13 cellular contexts compared by ENCODE assay signal in the genomic region with DNA sequence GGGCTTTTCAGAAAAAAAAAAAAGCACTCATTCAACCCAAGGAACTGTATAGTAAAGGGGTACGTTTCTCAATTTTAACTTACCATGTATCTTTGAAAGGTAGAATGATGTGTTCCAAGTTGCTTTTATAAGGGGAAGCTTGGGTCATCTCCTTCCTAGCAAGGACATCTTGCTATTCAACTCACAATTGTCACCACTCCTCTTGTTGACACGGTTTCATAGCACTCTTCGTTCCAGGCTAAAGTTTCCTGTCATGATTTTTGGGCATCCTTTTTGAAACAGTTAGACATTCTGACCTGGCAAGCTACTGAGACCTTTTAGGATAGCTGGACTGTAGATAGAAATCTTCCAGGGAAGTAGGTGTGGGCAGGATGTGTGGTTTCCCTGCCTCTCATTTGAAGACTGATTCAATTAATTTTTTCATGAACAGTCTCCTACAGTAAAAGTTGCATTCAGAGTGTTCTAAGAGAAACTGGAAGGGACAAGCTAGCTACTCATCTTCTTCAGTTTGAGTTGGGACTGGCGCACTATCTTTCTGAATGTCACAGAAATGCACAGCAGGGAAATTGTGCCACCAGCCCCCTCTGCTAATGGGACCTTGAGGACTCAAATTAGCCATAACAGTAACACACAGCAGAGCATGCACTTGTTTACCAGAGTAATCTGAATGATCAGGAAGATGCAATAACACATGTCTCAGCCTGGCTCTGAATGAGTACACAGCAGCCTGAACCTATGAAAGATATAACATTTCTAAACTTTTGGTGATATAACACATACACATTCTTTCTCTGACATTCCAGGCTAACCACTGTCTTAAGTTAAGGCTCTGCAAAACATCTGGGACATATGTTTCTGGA. TPM values are rescaled to one million over a fixed set of nuclear protein-coding genes. Genes with fewer than 3 reads are reported as not detected.
DNase-seq lines count a peak whose midpoint lies in the region; ATAC-seq and TF ChIP-seq lines count a peak whose summit lies in the region.
"Had no signal": no experiment of that assay in that cellular context is flagged by ENCODE, and none has a peak within 500 bp of the region (broad histone marks: within the 10 kb centered on the region; RNA-seq: fewer than 3 reads in every experiment).

No MANE protein-coding gene starts in this region.

- no peaks in the 10 kb centered on the region for H3K9me3 Mint-ChIP-seq in activated naive CD4-positive, alpha-beta T cell treated with anti-CD3 and anti-CD28 coated beads, Interleukin-2, amount 10 ng/mL, durations not matched to agents 7 days and 5 days

- H3K36me3 ChIP-seq in skeletal muscle satellite cell (ENCODE audit: insufficient read depth, low read length), result no peaks in the 10 kb centered on the region

- H3K4me1 ChIP-seq in skeletal muscle satellite cell (ENCODE audit: control insufficient read depth, insufficient read depth, low read length), result peaks cover 42% of the 10 kb centered on the region

- H3K4me2 ChIP-seq in skeletal muscle satellite cell (ENCODE audit: low read length), result peak overlapping the region; percentile 34

- CTCF ChIA-PET in activated naive CD4-positive, alpha-beta T cell treated with anti-CD3 and anti-CD28 coated beads, Interleukin-2, amount 10 ng/mL, durations not matched to agents 7 days and 5 days (lab: Charles Lee), result no interaction called here

- H3K4me3 ChIP-seq in choroid plexus epithelial cell (ENCODE audit: low read depth, low read length), result no peak overlapping the region
- H3K4me3 ChIP-seq in skeletal muscle satellite cell (ENCODE audit: low read length), result no peak overlapping the region

- no peak for TF ChIP-seq CTCF in choroid plexus epithelial cell (conservative IDR thresholded peaks at IDR 0.05; ENCODE audit: low read depth, low read length)

- no peak overlapping the region for H3K27ac Mint-ChIP-seq in activated naive CD4-positive, alpha-beta T cell treated with anti-CD3 and anti-CD28 coated beads, Interleukin-2, amount 10 ng/mL, durations not matched to agents 7 days and 5 days
- H3K27ac Mint-ChIP-seq: activated naive CD8-positive, alpha-beta T cell had no signal

- DNase-seq in EL (peak; percentile 47), choroid plexus epithelial cell (ENCODE audit: low read depth) (peak; percentile 73), left colon (no peak)
- DNase-seq in activated naive CD4-positive, alpha-beta T cell treated with anti-CD3 and anti-CD28 coated beads, Interleukin-2, amount 10 ng/mL, durations not matched to agents 7 days and 5 days, result no peak
- DNase-seq in stimulated activated naive CD8-positive, alpha-beta T cell treated with anti-CD3 and anti-CD28 coated beads, Interleukin-15, Interleukin-2, amounts not matched to agents 100 U/mL and 50 U/mL, for 24 hours, result no peak
- DNase-seq: C1 segment of cervical spinal cord; GF-D8; NCI-H446 treated with DMSO at 0.1 percent for 48 hours; stimulated activated CD4-positive, alpha-beta T cell treated with anti-CD3 and anti-CD28 coated beads, Interleukin-12 subunit alpha, Interleukin-12 subunit beta, amount 100 ng/mL, for 4 hours had no signal

- no peaks in the 10 kb centered on the region for H3K9me3 ChIP-seq in skeletal muscle satellite cell (replicated peaks; ENCODE audit: low read length)

- peaks cover 5% of the 10 kb centered on the region for H3K4me1 Mint-ChIP-seq in activated naive CD4-positive, alpha-beta T cell treated with anti-CD3 and anti-CD28 coated beads, Interleukin-2, amount 10 ng/mL, durations not matched to agents 7 days and 5 days

- no peaks in the 10 kb centered on the region for H3K27me3 ChIP-seq in skeletal muscle satellite cell (ENCODE audit: control insufficient read depth, insufficient read depth, low read length)

- no peaks in the 10 kb centered on the region for H3K27me3 Mint-ChIP-seq in activated naive CD4-positive, alpha-beta T cell treated with anti-CD3 and anti-CD28 coated beads, Interleukin-2, amount 10 ng/mL, durations not matched to agents 7 days and 5 days
- H3K27me3 Mint-ChIP-seq: activated naive CD8-positive, alpha-beta T cell had no signal

- ATAC-seq in left colon (peak; percentile 29), GM18909 (IDR thresholded peaks at IDR 0.05; ENCODE audit: poor library complexity, unreplicated experiment) (no peak), HG03565 (IDR thresholded peaks at IDR 0.05; ENCODE audit: unreplicated experiment) (no peak)
- ATAC-seq in stimulated activated naive CD8-positive, alpha-beta T cell treated with anti-CD3 and anti-CD28 coated beads, Interleukin-15, Interleukin-2, amounts not matched to agents 100 U/mL and 50 U/mL, for 24 hours, result no peak

- intact Hi-C loops in left colon (cut with DNase I, micrococcal nuclease), result no loop called here

- no peaks in the 10 kb centered on the region for H3K36me3 Mint-ChIP-seq in activated naive CD4-positive, alpha-beta T cell treated with anti-CD3 and anti-CD28 coated beads, Interleukin-2, amount 10 ng/mL, durations not matched to agents 7 days and 5 days

- peak overlapping the region; percentile 49 for H3K9ac ChIP-seq in skeletal muscle satellite cell (ENCODE audit: low read depth, low read length)

- no peak overlapping the region for H3K4me3 Mint-ChIP-seq in activated naive CD4-positive, alpha-beta T cell treated with anti-CD3 and anti-CD28 coated beads, Interleukin-2, amount 10 ng/mL, durations not matched to agents 7 days and 5 days
- H3K4me3 Mint-ChIP-seq: activated naive CD8-positive, alpha-beta T cell had no signal

RNA-seq across cellular contexts. Expression of gene CNN3, which starts 53.4 kb away (rescaled TPM):
- 100 to 1,000 TPM in 1 of 2 donors, 10 to 100 TPM in 1; 79.1 to 114 TPM for total RNA-seq in left colon
- total RNA-seq in skeletal muscle satellite cell (2012; rRNA removed), result 103 and 111 TPM in 2 replicates

Comparison
In these comparisons a context has a peak if more than half of its experiments do, and no peak if none do; other contexts are left out.
1. DNase-seq: peak in EL (single experiment) and choroid plexus epithelial cell (single experiment); none in left colon (0 of 2), activated naive CD4-positive, alpha-beta T cell treated with anti-CD3 and anti-CD28 coated beads, Interleukin-2, amount 10 ng/mL, durations not matched to agents 7 days and 5 days (single experiment) and stimulated activated naive CD8-positive, alpha-beta T cell treated with anti-CD3 and anti-CD28 coated beads, Interleukin-15, Interleukin-2, amounts not matched to agents 100 U/mL and 50 U/mL, for 24 hours (single experiment).